ENCODE assay signal across 31 cellular contexts in genomic region chr16:75231570-75231969, GRCh38. TPM values are rescaled to one million over a fixed set of nuclear protein-coding genes. Genes with fewer than 3 reads are reported as not detected.
"Had no signal": no experiment of that assay in that cellular context is flagged by ENCODE, and none has a peak within 500 bp of the region (broad histone marks: within the 10 kb centered on the region; RNA-seq: fewer than 3 reads in every experiment).

No MANE protein-coding gene starts in this region.

- H3K36me3 Mint-ChIP-seq: natural killer cell treated with Interleukin-12 subunit alpha and Interleukin-12 subunit beta and Interleukin-15 and Interleukin-18, amount 100 ng/mL, for 72 hours; stimulated activated effector memory CD8-positive, alpha-beta T cell treated with anti-CD3 and anti-CD28 coated beads, Interleukin-12 subunit alpha, Interleukin-12 subunit beta, amount 100 ng/mL, for 72 hours had no signal

- H3K27ac ChIP-seq: adrenal gland, ascending aorta, esophagus squamous epithelium, skin epidermis, uterus, VCaP had no signal

- H3K4me3 ChIP-seq: adrenal gland, ascending aorta, esophagus squamous epithelium, left ventricle myocardium inferior, lung, mucosa of descending colon, skin epidermis, uterus had no signal

- H3K9me3 ChIP-seq: adrenal gland, ascending aorta, esophagus squamous epithelium, left ventricle myocardium inferior, mucosa of descending colon, uterus had no signal

- H3K4me1 Mint-ChIP-seq: endodermal cell had no signal

- ATAC-seq: activated CD4-positive, CD25-positive, alpha-beta regulatory T cell treated with anti-CD3 and anti-CD28 coated beads, Interleukin-2, amount 50 U/mL, for 24 hours; mucosa of descending colon; natural killer cell treated with Interleukin-12 subunit alpha and Interleukin-12 subunit beta and Interleukin-15 and Interleukin-18, amount 100 ng/mL, for 72 hours; sciatic nerve; stimulated activated effector memory CD8-positive, alpha-beta T cell treated with anti-CD3 and anti-CD28 coated beads, Interleukin-12 subunit alpha, Interleukin-12 subunit beta, amount 100 ng/mL, for 72 hours; stimulated activated naive CD8-positive, alpha-beta T cell treated with anti-CD3 and anti-CD28 coated beads, Interleukin-15, amount 100 ng/mL, for 72 hours had no signal

- DNase-seq: activated CD4-positive, alpha-beta T cell treated with anti-CD3 and anti-CD28 coated beads for 48 hours; activated CD4-positive, alpha-beta T cell treated with anti-CD3 and anti-CD28 coated beads, Interleukin-2, amount 50 U/mL, for 48 hours; activated CD8-positive, alpha-beta memory T cell treated with anti-CD3 and anti-CD28 coated beads for 24 hours; activated effector memory CD4-positive, alpha-beta T cell treated with Interleukin-2 at 50 U/mL for 16 hours; activated naive CD4-positive, alpha-beta T cell treated with anti-CD3 and anti-CD28 coated beads for 36 hours; activated naive CD8-positive, alpha-beta T cell treated with anti-CD3 and anti-CD28 coated beads for 36 hours; adrenal gland; caudate nucleus; endodermal cell; esophagus squamous epithelium; foreskin melanocyte; left ventricle myocardium inferior; mucosa of descending colon; stimulated activated CD4-positive, alpha-beta T cell treated with anti-CD3 and anti-CD28 coated beads, Interleukin-4, amount 100 ng/mL, for 24 hours; stimulated activated naive CD8-positive, alpha-beta T cell treated with anti-CD3 and anti-CD28 coated beads, Interleukin-15, amount 100 ng/mL, for 72 hours; substantia nigra; T-helper 1 cell; uterus had no signal

- H3K36me3 ChIP-seq: uterus had no signal

- H3K4me3 Mint-ChIP-seq: activated naive CD4-positive, alpha-beta T cell treated with anti-CD3 and anti-CD28 coated beads for 36 hours; activated naive CD8-positive, alpha-beta T cell treated with anti-CD3 and anti-CD28 coated beads for 36 hours; dendritic cell treated with granulocyte-macrophage colony-stimulating factor and Interleukin-4, amounts not matched to agents 40 ng/mL and 50 ng/mL, for 4 days; endodermal cell; natural killer cell treated with Interleukin-12 subunit alpha and Interleukin-12 subunit beta and Interleukin-15 and Interleukin-18, amount 100 ng/mL, for 72 hours; stimulated activated effector memory CD8-positive, alpha-beta T cell treated with anti-CD3 and anti-CD28 coated beads, Interleukin-12 subunit alpha, Interleukin-12 subunit beta, amount 100 ng/mL, for 72 hours; stimulated activated naive CD8-positive, alpha-beta T cell treated with anti-CD3 and anti-CD28 coated beads, Interleukin-15, amount 100 ng/mL, for 72 hours; T-helper 2 cell treated with Interferon-gamma antibody and Interleukin-4, amounts not matched to agents 5 μg/mL and 100 μg/mL, for 36 hours; type B pancreatic cell had no signal

- H3K9me3 Mint-ChIP-seq: activated naive CD4-positive, alpha-beta T cell treated with anti-CD3 and anti-CD28 coated beads for 36 hours; activated naive CD8-positive, alpha-beta T cell treated with anti-CD3 and anti-CD28 coated beads for 36 hours; dendritic cell treated with granulocyte-macrophage colony-stimulating factor and Interleukin-4, amounts not matched to agents 40 ng/mL and 50 ng/mL, for 4 days; endodermal cell; natural killer cell treated with Interleukin-12 subunit alpha and Interleukin-12 subunit beta and Interleukin-15 and Interleukin-18, amount 100 ng/mL, for 72 hours; stimulated activated effector memory CD8-positive, alpha-beta T cell treated with anti-CD3 and anti-CD28 coated beads, Interleukin-12 subunit alpha, Interleukin-12 subunit beta, amount 100 ng/mL, for 72 hours; stimulated activated naive CD8-positive, alpha-beta T cell treated with anti-CD3 and anti-CD28 coated beads, Interleukin-15, amount 100 ng/mL, for 72 hours; T-helper 2 cell treated with Interferon-gamma antibody and Interleukin-4, amounts not matched to agents 5 μg/mL and 100 μg/mL, for 36 hours; type B pancreatic cell had no signal

- H3K27ac Mint-ChIP-seq: activated naive CD4-positive, alpha-beta T cell treated with anti-CD3 and anti-CD28 coated beads for 36 hours; activated naive CD8-positive, alpha-beta T cell treated with anti-CD3 and anti-CD28 coated beads for 36 hours; dendritic cell treated with granulocyte-macrophage colony-stimulating factor and Interleukin-4, amounts not matched to agents 40 ng/mL and 50 ng/mL, for 4 days; endodermal cell; natural killer cell treated with Interleukin-12 subunit alpha and Interleukin-12 subunit beta and Interleukin-15 and Interleukin-18, amount 100 ng/mL, for 72 hours; stimulated activated effector memory CD8-positive, alpha-beta T cell treated with anti-CD3 and anti-CD28 coated beads, Interleukin-12 subunit alpha, Interleukin-12 subunit beta, amount 100 ng/mL, for 72 hours; T-helper 2 cell treated with Interferon-gamma antibody and Interleukin-4, amounts not matched to agents 5 μg/mL and 100 μg/mL, for 36 hours; type B pancreatic cell had no signal

- H3K27me3 Mint-ChIP-seq: activated naive CD8-positive, alpha-beta T cell treated with anti-CD3 and anti-CD28 coated beads for 36 hours; type B pancreatic cell had no signal

- H3K27me3 ChIP-seq: adrenal gland, ascending aorta, uterus had no signal

RNA-seq across cellular contexts. Expression of gene CTRB1, which starts 12.8 kb away (rescaled TPM):
- total RNA-seq: activated naive CD4-positive, alpha-beta T cell treated with anti-CD3 and anti-CD28 coated beads for 36 hours; activated naive CD8-positive, alpha-beta T cell treated with anti-CD3 and anti-CD28 coated beads for 36 hours; ascending aorta; endodermal cell; esophagus squamous epithelium; left ventricle myocardium inferior; natural killer cell treated with Interleukin-12 subunit alpha and Interleukin-12 subunit beta and Interleukin-15 and Interleukin-18, amount 100 ng/mL, for 72 hours; renal cortical epithelial cell; uterus had no signal

RNA-seq across cellular contexts. Expression of gene BCAR1, which starts 19.9 kb away (rescaled TPM):
- total RNA-seq: natural killer cell treated with Interleukin-12 subunit alpha and Interleukin-12 subunit beta and Interleukin-15 and Interleukin-18, amount 100 ng/mL, for 72 hours had no signal

RNA-seq across cellular contexts. Expression of gene CTRB2, which starts 24.6 kb away (rescaled TPM):
- total RNA-seq: activated naive CD4-positive, alpha-beta T cell treated with anti-CD3 and anti-CD28 coated beads for 36 hours; activated naive CD8-positive, alpha-beta T cell treated with anti-CD3 and anti-CD28 coated beads for 36 hours; ascending aorta; endodermal cell; esophagus squamous epithelium; left ventricle myocardium inferior; mucosa of descending colon; natural killer cell treated with Interleukin-12 subunit alpha and Interleukin-12 subunit beta and Interleukin-15 and Interleukin-18, amount 100 ng/mL, for 72 hours; omental fat pad; renal cortical epithelial cell; uterus had no signal
